Comparison of ENCODE assay signal across 26 cellular contexts in genomic region chr7:149606826-149607225, GRCh38.
"Had no signal": no experiment of that assay in that cellular context is flagged by ENCODE, and none has a peak within 500 bp of the region (broad histone marks: within the 10 kb centered on the region; RNA-seq: fewer than 3 reads in every experiment).

No MANE protein-coding gene starts in this region.

- H3K9me3 Mint-ChIP-seq: immature natural killer cell; mesothelial cell of epicardium; naive B cell; natural killer cell treated with Interleukin-12 subunit alpha and Interleukin-12 subunit beta and Interleukin-15 and Interleukin-18, amount 100 ng/mL, for 72 hours; neural progenitor cell; stimulated activated naive CD8-positive, alpha-beta T cell treated with anti-CD3 and anti-CD28 coated beads, Interleukin-15, amount 100 ng/mL, for 72 hours had no signal

- H3K27ac ChIP-seq: dorsolateral prefrontal cortex, left ventricle myocardium inferior, lower lobe of right lung, neural progenitor cell, parathyroid adenoma, right lobe of liver, suprapubic skin, transverse colon, upper lobe of right lung, uterus had no signal

- H3K36me3 ChIP-seq: neural progenitor cell, uterus had no signal

- H3K27me3 ChIP-seq: dorsolateral prefrontal cortex, neural progenitor cell, right lobe of liver, suprapubic skin, transverse colon, upper lobe of right lung, uterus had no signal

- DNase-seq: dorsolateral prefrontal cortex; effector CD4-positive, alpha-beta T cell; hypothalamus; immature natural killer cell; islet precursor cell; kidney glomerular epithelial cell; left colon; left ventricle myocardium inferior; lower lobe of right lung; mucosa of descending colon; naive B cell; right lobe of liver; small intestine; stimulated activated CD4-positive, alpha-beta T cell treated with anti-CD3 and anti-CD28 coated beads, Interleukin-15, amount 100 ng/mL, for 24 hours; stimulated activated CD4-positive, alpha-beta T cell treated with anti-CD3 and anti-CD28 coated beads, Interleukin-2, amount 100 ng/mL, for 48 hours; stimulated activated naive CD4-positive, alpha-beta T cell; stimulated activated naive CD8-positive, alpha-beta T cell treated with anti-CD3 and anti-CD28 coated beads, Interleukin-15, amount 100 ng/mL, for 72 hours; transverse colon; upper lobe of right lung; uterus had no signal

- H3K27ac Mint-ChIP-seq: mesothelial cell of epicardium; neural progenitor cell; progenitor cell of endocrine pancreas; stimulated activated naive CD8-positive, alpha-beta T cell treated with anti-CD3 and anti-CD28 coated beads, Interleukin-15, amount 100 ng/mL, for 72 hours had no signal

- H3K4me3 Mint-ChIP-seq: immature natural killer cell; mesothelial cell of epicardium; natural killer cell treated with Interleukin-12 subunit alpha and Interleukin-12 subunit beta and Interleukin-15 and Interleukin-18, amount 100 ng/mL, for 72 hours; neural progenitor cell; stimulated activated naive CD8-positive, alpha-beta T cell treated with anti-CD3 and anti-CD28 coated beads, Interleukin-15, amount 100 ng/mL, for 72 hours had no signal

- H3K9me3 ChIP-seq: left ventricle myocardium inferior, lower lobe of right lung, mucosa of descending colon, right lobe of liver, suprapubic skin, transverse colon, upper lobe of right lung, uterus had no signal

- ATAC-seq: left colon; lower lobe of right lung; mucosa of descending colon; natural killer cell treated with Interleukin-12 subunit alpha and Interleukin-12 subunit beta and Interleukin-15 and Interleukin-18, amount 100 ng/mL, for 72 hours; right lobe of liver; stimulated activated naive CD8-positive, alpha-beta T cell treated with anti-CD3 and anti-CD28 coated beads, Interleukin-15, amount 100 ng/mL, for 72 hours; upper lobe of right lung had no signal

- H3K4me3 ChIP-seq: dorsolateral prefrontal cortex, left ventricle myocardium inferior, lower lobe of right lung, mucosa of descending colon, neural progenitor cell, right lobe of liver, suprapubic skin, transverse colon, upper lobe of right lung, uterus had no signal

- H3K27me3 Mint-ChIP-seq: naive B cell; natural killer cell treated with Interleukin-12 subunit alpha and Interleukin-12 subunit beta and Interleukin-15 and Interleukin-18, amount 100 ng/mL, for 72 hours; progenitor cell of endocrine pancreas; stimulated activated naive CD8-positive, alpha-beta T cell treated with anti-CD3 and anti-CD28 coated beads, Interleukin-15, amount 100 ng/mL, for 72 hours had no signal

- H3K4me1 ChIP-seq: lower lobe of right lung, neural progenitor cell, parathyroid adenoma, right lobe of liver, suprapubic skin, transverse colon, upper lobe of right lung, uterus had no signal

- H3K4me1 Mint-ChIP-seq: mesothelial cell of epicardium, neural progenitor cell had no signal
